17 cellular contexts compared by ENCODE assay signal in genomic region chr1:34199927-34200326, GRCh38. TPM values are rescaled to one million over a fixed set of nuclear protein-coding genes. Genes with fewer than 3 reads are reported as not detected.
DNase-seq lines count a peak whose midpoint lies in the region; ATAC-seq, FAIRE-seq and TF ChIP-seq lines count a peak whose summit lies in the region.
"Had no signal": no experiment of that assay in that cellular context is flagged by ENCODE, and none has a peak within 500 bp of the region (broad histone marks: within the 10 kb centered on the region; RNA-seq: fewer than 3 reads in every experiment).

No MANE protein-coding gene starts in this region.

- dilution Hi-C loops in keratinocyte (cut with MboI; ENCODE audit: extremely low pct_ligation_motif_present, low sequenced_read_pairs) = no loop called here

- no peak overlapping the region for H2AFZ ChIP-seq in keratinocyte (ENCODE audit: control insufficient read depth, low read length)

- H3K9ac ChIP-seq in keratinocyte (ENCODE audit: control insufficient read depth, extremely low read depth, insufficient read depth, low read length) = no peak overlapping the region

- no peak overlapping the region for H3K27ac Mint-ChIP-seq in immature natural killer cell
- no peak overlapping the region for H3K27ac Mint-ChIP-seq in activated T-helper 2 cell treated with anti-CD3 and anti-CD28 coated beads, Interferon-gamma antibody, Interleukin-2, Interleukin-4, amounts not matched to agents 10 μg/mL and 5 μg/mL and 100 μg/mL, durations not matched to agents 14 hours and 24 hours and 36 hours

- 14% methylated on average over 1 of the region's 1 CpG for WGBS in A549 (ENCODE audit: missing lambda C conversion rate)

- H3K9me3 Mint-ChIP-seq in immature natural killer cell = no peaks in the 10 kb centered on the region
- H3K9me3 Mint-ChIP-seq in activated T-helper 2 cell treated with anti-CD3 and anti-CD28 coated beads, Interferon-gamma antibody, Interleukin-2, Interleukin-4, amounts not matched to agents 10 μg/mL and 5 μg/mL and 100 μg/mL, durations not matched to agents 14 hours and 24 hours and 36 hours = no peaks in the 10 kb centered on the region

- H3K4me1 ChIP-seq in A549 (no peaks in the 10 kb centered on the region), RWPE2 (ENCODE audit: insufficient read depth, poor library complexity, severe bottlenecking) (peaks cover 4% of the 10 kb centered on the region), keratinocyte (ENCODE audit: control insufficient read depth, extremely low read depth, insufficient read depth, low read length) (peaks cover 21% of the 10 kb centered on the region)
- H3K4me1 ChIP-seq: pancreas, SJCRH30 had no signal

- no peaks in the 10 kb centered on the region for H3K9me3 ChIP-seq in A549
- no peaks in the 10 kb centered on the region for H3K9me3 ChIP-seq in RWPE2 (ENCODE audit: severe bottlenecking)
- no peaks in the 10 kb centered on the region for H3K9me3 ChIP-seq in keratinocyte (ENCODE audit: control insufficient read depth, low read depth, low read length)
- H3K9me3 ChIP-seq: pancreas, SJCRH30 had no signal

- FAIRE-seq in A549 (lab: Jason Lieb, UNC) (no peak), keratinocyte (lab: Jason Lieb, UNC) (peak; percentile 99)
- FAIRE-seq: GM19239, pancreas had no signal

- TF ChIP-seq RAD21 in A549 (conservative IDR thresholded peaks at IDR 0.05 in 1 of 2, IDR thresholded peaks at IDR 0.05 in 1 of 2) = no peak

- no peak overlapping the region for H3K4me2 ChIP-seq in A549
- peak overlapping the region; percentile 25 for H3K4me2 ChIP-seq in keratinocyte (ENCODE audit: control insufficient read depth, extremely low read depth, insufficient read depth, low read depth, low read length)

- H3K4me3 ChIP-seq in A549 = no peak overlapping the region
- no peak overlapping the region for H3K4me3 ChIP-seq in RWPE2 (ENCODE audit: severe bottlenecking)
- H3K4me3 ChIP-seq in keratinocyte (ENCODE audit: control insufficient read depth in 2 of 3, extremely low read depth in 1 of 3, insufficient read depth in 2 of 3, low read depth in 1 of 3, low read length in 3 of 3) = no peak overlapping the region
- H3K4me3 ChIP-seq: dorsolateral prefrontal cortex, pancreas, SJCRH30 had no signal

- H3K27me3 Mint-ChIP-seq in immature natural killer cell (ENCODE audit: low read depth in 3 of 3) = peaks cover 2 to 5% (median 3%) of the 10 kb centered on the region in 3 donors
- H3K27me3 Mint-ChIP-seq in activated T-helper 2 cell treated with anti-CD3 and anti-CD28 coated beads, Interferon-gamma antibody, Interleukin-2, Interleukin-4, amounts not matched to agents 10 μg/mL and 5 μg/mL and 100 μg/mL, durations not matched to agents 14 hours and 24 hours and 36 hours (ENCODE audit: low read depth) = peaks cover 2% of the 10 kb centered on the region

- H3K27me3 ChIP-seq in RWPE2 (ENCODE audit: insufficient read depth, poor library complexity, severe bottlenecking) (no peaks in the 10 kb centered on the region), keratinocyte (ENCODE audit: control insufficient read depth, extremely low read depth, insufficient read depth, low read length) (no peaks in the 10 kb centered on the region)
- H3K27me3 ChIP-seq: pancreas, SJCRH30 had no signal

- H4K20me1 ChIP-seq in keratinocyte (ENCODE audit: control insufficient read depth, extremely low read depth, insufficient read depth, low read length) = no peaks in the 10 kb centered on the region

- intact Hi-C loops in activated T-helper 2 cell treated with anti-CD3 and anti-CD28 coated beads, Interferon-gamma antibody, Interleukin-2, Interleukin-4, amounts not matched to agents 10 μg/mL and 5 μg/mL and 100 μg/mL, durations not matched to agents 14 hours and 24 hours and 36 hours (cut with micrococcal nuclease) = no loop called here

- TF ChIP-seq EP300 in A549 (IDR thresholded peaks at IDR 0.05) = no peak

- TF ChIP-seq CTCF in A549 (IDR thresholded peaks at IDR 0.05) (no peak), RWPE2 (IDR thresholded peaks at IDR 0.05; ENCODE audit: poor library complexity, severe bottlenecking) (no peak), keratinocyte (optimal IDR thresholded peaks at IDR 0.05 in 1 of 3, IDR thresholded peaks at IDR 0.05 in 1 of 3, conservative IDR thresholded peaks at IDR 0.05 in 1 of 3; ENCODE audit: extremely low read depth in 1 of 3, insufficient read depth in 2 of 3, low read length in 3 of 3) (no peak)

- no peaks in the 10 kb centered on the region for H3K9me1 ChIP-seq in keratinocyte (ENCODE audit: control insufficient read depth, extremely low read depth, insufficient read depth, low read length)

- H3K4me1 Mint-ChIP-seq in immature natural killer cell = no peaks in the 10 kb centered on the region
- no peaks in the 10 kb centered on the region for H3K4me1 Mint-ChIP-seq in activated T-helper 2 cell treated with anti-CD3 and anti-CD28 coated beads, Interferon-gamma antibody, Interleukin-2, Interleukin-4, amounts not matched to agents 10 μg/mL and 5 μg/mL and 100 μg/mL, durations not matched to agents 14 hours and 24 hours and 36 hours (ENCODE audit: low read depth)

- DNase-seq in A549 (ENCODE audit: low read depth in 1 of 2, low spot score in 1 of 2) = peak; percentile 4 to 11
- peak; percentile 13 for DNase-seq in EH (ENCODE audit: low read depth)
- DNase-seq in RWPE2 (ENCODE audit: low spot score) = no peak
- peak; percentile 98 for DNase-seq in keratinocyte (ENCODE audit: low read depth, low spot score)
- DNase-seq in superior temporal gyrus (ENCODE audit: extremely low spot score) = no peak
- no peak for DNase-seq in immature natural killer cell
- no peak for DNase-seq in erythroblast (lab: John Stamatoyannopoulos, UW)
- DNase-seq in activated T-helper 2 cell treated with anti-CD3 and anti-CD28 coated beads, Interferon-gamma antibody, Interleukin-2, Interleukin-4, amounts not matched to agents 10 μg/mL and 5 μg/mL and 100 μg/mL, durations not matched to agents 14 hours and 24 hours and 36 hours (ENCODE audit: low spot score) = no peak
- DNase-seq: C1 segment of cervical spinal cord, dorsolateral prefrontal cortex, NCI-H2029, NCI-H774, pancreas, SJCRH30 had no signal

- H3K36me3 Mint-ChIP-seq in immature natural killer cell = no peaks in the 10 kb centered on the region
- H3K36me3 Mint-ChIP-seq in activated T-helper 2 cell treated with anti-CD3 and anti-CD28 coated beads, Interferon-gamma antibody, Interleukin-2, Interleukin-4, amounts not matched to agents 10 μg/mL and 5 μg/mL and 100 μg/mL, durations not matched to agents 14 hours and 24 hours and 36 hours (ENCODE audit: low read depth) = no peaks in the 10 kb centered on the region

- ATAC-seq in A549 (0 out of 6 replicates have a peak, but pooled peaks of 1 of the 2 experiments have one; percentile 50), RWPE2 (ENCODE audit: low read depth) (peak; percentile 89)

- H3K4me3 Mint-ChIP-seq in immature natural killer cell = no peak overlapping the region
- H3K4me3 Mint-ChIP-seq in activated T-helper 2 cell treated with anti-CD3 and anti-CD28 coated beads, Interferon-gamma antibody, Interleukin-2, Interleukin-4, amounts not matched to agents 10 μg/mL and 5 μg/mL and 100 μg/mL, durations not matched to agents 14 hours and 24 hours and 36 hours (ENCODE audit: low read depth) = no peak overlapping the region

- no peak overlapping the region for H3K27ac ChIP-seq in A549
- peak overlapping the region; percentile 15 for H3K27ac ChIP-seq in RWPE2 (ENCODE audit: poor library complexity, severe bottlenecking)
- H3K27ac ChIP-seq in keratinocyte (ENCODE audit: control insufficient read depth, insufficient read depth, low read length) = peak overlapping the region; percentile 25
- H3K27ac ChIP-seq: dorsolateral prefrontal cortex, pancreas, SJCRH30 had no signal

- CTCF ChIA-PET in A549 (lab: Yijun Ruan, JAX) = no interaction called here

- H3K79me2 ChIP-seq in keratinocyte (ENCODE audit: control insufficient read depth, insufficient read depth, low read length) = no peaks in the 10 kb centered on the region

- H3K36me3 ChIP-seq in RWPE2 (ENCODE audit: low read depth) (no peaks in the 10 kb centered on the region), keratinocyte (ENCODE audit: control insufficient read depth in 2 of 2, extremely low read depth in 1 of 2, insufficient read depth in 2 of 2, low read length in 2 of 2) (no peaks in the 10 kb centered on the region)
- H3K36me3 ChIP-seq: pancreas, SJCRH30 had no signal

- POLR2A ChIA-PET in A549 (lab: Yijun Ruan, JAX) = no interaction called here

- TF ChIP-seq POLR2A in A549 (IDR thresholded peaks at IDR 0.05; ENCODE audit: low read length) (no peak), erythroblast (IDR thresholded peaks at IDR 0.05; ENCODE audit: low read length) (no peak)

RNA-seq across cellular contexts. Expression of gene C1orf94, which starts 23.2 kb away (rescaled TPM):
- not detected in 2 replicates for polyA plus RNA-seq in A549 (2011; rRNA removed)
- not detected in 2 replicates for polyA plus RNA-seq in A549 (2012; cell fraction: cytosol; rRNA removed)
- not detected in 2 replicates for polyA plus RNA-seq in A549 (2012; cell fraction: nucleus; rRNA removed)
- not detected in 3 replicates for polyA plus RNA-seq in A549 (2017; fragmentation: RNase III; extraction: RNeasy Plus Mini Kit Qiagen cat#74134 plus additional on column Dnase treatment)
- polyA minus RNA-seq in A549 (2011; rRNA and poly(A)+ RNA removed) = not detected in 2 replicates
- 0.05 TPM in 1 of 3 replicates, not detected in the others for polyA plus RNA-seq in keratinocyte
- not detected for polyA plus RNA-seq in keratinocyte (2011; ENCODE audit: low read depth)
- polyA plus RNA-seq in keratinocyte (2011; cell fraction: cytosol; rRNA removed) = not detected in 2 replicates
- polyA plus RNA-seq in keratinocyte (2011; cell fraction: nucleus; rRNA removed) = not detected in 2 replicates
- polyA plus RNA-seq in keratinocyte (2012; ENCODE audit: low replicate concordance) = not detected in 2 replicates
- not detected in 3 replicates for polyA minus RNA-seq in keratinocyte
- not detected for polyA minus RNA-seq in keratinocyte (2011; cell fraction: cytosol; rRNA and poly(A)+ RNA removed)
- not detected in 2 replicates for polyA minus RNA-seq in keratinocyte (2011; cell fraction: nucleus; rRNA and poly(A)+ RNA removed)
- polyA plus RNA-seq in immature natural killer cell = not detected
- not detected in 2 replicates for total RNA-seq in activated T-helper 2 cell treated with anti-CD3 and anti-CD28 coated beads, Interferon-gamma antibody, Interleukin-2, Interleukin-4, amounts not matched to agents 10 μg/mL and 5 μg/mL and 100 μg/mL, durations not matched to agents 14 hours and 24 hours and 36 hours
- total RNA-seq: fibroblast of villous mesenchyme, mononuclear cell, pancreas had no signal
- polyA plus RNA-seq: pancreas had no signal

RNA-seq across cellular contexts. Expression of gene CSMD2, which starts 34.9 kb away (rescaled TPM):
- polyA plus RNA-seq in A549 (2011; rRNA removed) (not detected in 2 replicates), A549 (2017; fragmentation: RNase III; extraction: RNeasy Plus Mini Kit Qiagen cat#74134 plus additional on column Dnase treatment) (not detected in 3 replicates), keratinocyte (1.2 to 3.0 TPM (median 2.0 TPM) in 3 replicates), immature natural killer cell (not detected)
- polyA plus RNA-seq in A549 (2012; cell fraction: cytosol; rRNA removed) = not detected in 2 replicates
- not detected in 2 replicates for polyA plus RNA-seq in A549 (2012; cell fraction: nucleus; rRNA removed)
- not detected in 2 replicates for polyA minus RNA-seq in A549 (2011; rRNA and poly(A)+ RNA removed)
- polyA plus RNA-seq in keratinocyte (2011; ENCODE audit: low read depth) = 0.06 TPM
- polyA plus RNA-seq in keratinocyte (2011; cell fraction: cytosol; rRNA removed) = 0.56 and 0.77 TPM in 2 replicates
- polyA plus RNA-seq in keratinocyte (2011; cell fraction: nucleus; rRNA removed) = 8.7 and 12.4 TPM in 2 replicates
- polyA plus RNA-seq in keratinocyte (2012; ENCODE audit: low replicate concordance) = 0.14 and 3.3 TPM in 2 replicates
- polyA minus RNA-seq in keratinocyte = 2.3 to 8.3 TPM (median 5.1 TPM) in 3 replicates
- polyA minus RNA-seq in keratinocyte (2011; cell fraction: cytosol; rRNA and poly(A)+ RNA removed) = 2.5 TPM
- 8.5 and 12.2 TPM in 2 replicates for polyA minus RNA-seq in keratinocyte (2011; cell fraction: nucleus; rRNA and poly(A)+ RNA removed)
- total RNA-seq in activated T-helper 2 cell treated with anti-CD3 and anti-CD28 coated beads, Interferon-gamma antibody, Interleukin-2, Interleukin-4, amounts not matched to agents 10 μg/mL and 5 μg/mL and 100 μg/mL, durations not matched to agents 14 hours and 24 hours and 36 hours = not detected in 2 replicates
- total RNA-seq: mononuclear cell had no signal

Comparison
In these comparisons a context has a peak if more than half of its experiments do, and no peak if none do; other contexts are left out.
1. DNase-seq: peak in A549 (2 of 2), EH (single experiment) and keratinocyte (single experiment); none in RWPE2 (single experiment), superior temporal gyrus (single experiment), immature natural killer cell (0 of 3), erythroblast (0 of 2) and activated T-helper 2 cell treated with anti-CD3 and anti-CD28 coated beads, Interferon-gamma antibody, Interleukin-2, Interleukin-4, amounts not matched to agents 10 μg/mL and 5 μg/mL and 100 μg/mL, durations not matched to agents 14 hours and 24 hours and 36 hours (single experiment).
2. H3K27ac ChIP-seq: peak in RWPE2 (single experiment) and keratinocyte (single experiment); none in A549 (0 of 2).